1 cellular context compared by ENCODE assay signal in genomic region chr12:53508534-53509199, GRCh38.
TF ChIP-seq lines count a peak whose summit lies in the region.

No MANE protein-coding gene starts in this region.

TF ChIP-seq in WTC11, 78 proteins besides CTCF, POLR2A, EP300 and RAD21 (continued from another document):
- TF ChIP-seq IRF1 (CRISPR knock-in tag; IDR thresholded peaks at IDR 0.05) = no peak
- TF ChIP-seq ERG (CRISPR knock-in tag; IDR thresholded peaks at IDR 0.05) = no peak
- no peak for TF ChIP-seq FOXJ3 (CRISPR knock-in tag; IDR thresholded peaks at IDR 0.05; ENCODE audit: borderline replicate concordance)
- TF ChIP-seq USF2 (CRISPR knock-in tag; IDR thresholded peaks at IDR 0.05) = no peak
- no peak for TF ChIP-seq AR (CRISPR knock-in tag; IDR thresholded peaks at IDR 0.05)
- no peak for TF ChIP-seq JUN (CRISPR knock-in tag; IDR thresholded peaks at IDR 0.05)
